ENCODE assay signal across 9 cellular contexts in the genomic region with DNA sequence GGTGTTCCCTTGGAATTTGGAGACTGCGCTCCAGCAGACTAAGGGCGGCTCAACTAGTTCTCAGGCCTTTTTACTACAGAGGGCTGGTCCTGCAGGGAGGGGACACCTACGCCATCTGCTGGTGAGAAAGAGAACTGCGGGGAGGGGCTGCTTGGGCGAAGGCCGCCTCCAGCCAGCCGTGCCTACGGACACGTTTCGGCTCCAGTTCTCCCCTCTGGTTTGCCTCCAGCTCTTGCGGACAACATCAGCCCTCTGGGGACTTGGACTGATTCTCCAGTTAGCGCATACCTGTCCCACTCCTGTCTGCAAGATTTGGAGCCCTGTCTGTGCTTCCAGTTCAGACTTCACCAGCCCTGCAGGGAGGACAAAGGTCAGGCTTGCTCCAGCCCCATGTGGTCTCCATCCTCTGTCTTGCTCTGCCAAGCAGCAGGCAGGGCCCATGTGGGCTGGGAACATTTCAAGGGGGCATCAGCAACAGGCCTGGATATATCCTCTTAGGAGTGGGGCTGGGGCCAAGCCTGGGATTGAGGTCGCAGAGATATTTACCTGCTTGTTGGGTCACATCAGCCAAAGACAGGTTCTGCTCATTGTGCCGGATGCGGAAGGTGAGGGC. TPM values are rescaled to one million over a fixed set of nuclear protein-coding genes. Genes with fewer than 3 reads are reported as not detected.
A peak's percentile ranks its signal among the peaks of the same experiment; 100 is the strongest.
DNase-seq lines count a peak whose midpoint lies in the region; ATAC-seq, FAIRE-seq and TF ChIP-seq lines count a peak whose summit lies in the region.
"Had no signal": no experiment of that assay in that cellular context is flagged by ENCODE, and none has a peak within 500 bp of the region (broad histone marks: within the 10 kb centered on the region; RNA-seq: fewer than 3 reads in every experiment).

No MANE protein-coding gene starts in this region.

- H3K27me3 Mint-ChIP-seq in type B pancreatic cell: peaks cover 73% of the 10 kb centered on the region

- no peak overlapping the region for H3K27ac ChIP-seq in MM.1S (ENCODE audit: low read length)
- H3K27ac ChIP-seq in pancreas: no peak overlapping the region

- intact Hi-C loops in pancreas (cut with DNase I): loop anchor here in 1 of 3 donors (5.0 to 10.0 kb wide), 2 partner anchors 127 to 244 kb away; a partner anchor contains a TSS

- no peaks in the 10 kb centered on the region for H3K36me3 Mint-ChIP-seq in type B pancreatic cell
- H3K36me3 Mint-ChIP-seq: activated naive CD4-positive, alpha-beta T cell treated with anti-CD3 and anti-CD28 coated beads, Interleukin-2, amount 50 U/mL, for 24 hours had no signal

- no peaks in the 10 kb centered on the region for H3K79me2 ChIP-seq in MM.1S (ENCODE audit: low read length)

- no peak overlapping the region for H3K27ac Mint-ChIP-seq in type B pancreatic cell

- in situ Hi-C loops in Caki2 (cut with HindIII; ENCODE audit: low pct_unique_long_range_greater_than_20kb, low sequenced_read_pairs): no loop called here

- WGBS in pancreas, 2 donors: 19% methylated on average over 15 of the region's 15 CpGs

- no peaks in the 10 kb centered on the region for H4K20me1 ChIP-seq in MM.1S (ENCODE audit: insufficient read depth, low read length)

- peak overlapping the region; percentile 20; the same call in 1 of the 2 replicates for H3K4me2 ChIP-seq in MM.1S (ENCODE audit: low read depth, low read length)

- DNase-seq in Caki2 (ENCODE audit: low read depth): peak; percentile 71
- DNase-seq in MM.1S: peak; percentile 77
- DNase-seq in SK-N-DZ (ENCODE audit: low spot score): peak; percentile 74
- peak; percentile 80 to 94 (median 82) for DNase-seq in activated naive CD4-positive, alpha-beta T cell (lab: John Stamatoyannopoulos, UW)
- peak; percentile 82 for DNase-seq in globus pallidus (ENCODE audit: low spot score)
- peak; percentile 80 to 97 (median 92) for DNase-seq in pancreas
- peak; percentile 92 for DNase-seq in type B pancreatic cell (ENCODE audit: extremely low spot score, unreplicated experiment)

- ATAC-seq in GM21576 (IDR thresholded peaks at IDR 0.05; ENCODE audit: unreplicated experiment) (peak; percentile 57), pancreas (peak; percentile 57 to 86 (median 80))

- 0 out of 2 replicates have a peak overlapping the region, but pooled peaks have one; percentile 5 for H2AFZ ChIP-seq in MM.1S (ENCODE audit: low read length)

- H3K9ac ChIP-seq in MM.1S (ENCODE audit: low read length): no peak overlapping the region

- TF ChIP-seq CTCF in MM.1S (IDR thresholded peaks at IDR 0.05; ENCODE audit: low read length): peak; percentile 96
- TF ChIP-seq CTCF in pancreas (IDR thresholded peaks at IDR 0.05): peak; percentile 99 to 100 (median 99)
- peak; percentile 89 for TF ChIP-seq CTCF in type B pancreatic cell (conservative IDR thresholded peaks at IDR 0.05)

- no peak overlapping the region for H3K4me3 Mint-ChIP-seq in type B pancreatic cell
- H3K4me3 Mint-ChIP-seq: activated naive CD4-positive, alpha-beta T cell treated with anti-CD3 and anti-CD28 coated beads, Interleukin-2, amount 50 U/mL, for 24 hours had no signal

- peaks cover 21% of the 10 kb centered on the region for H3K4me1 ChIP-seq in MM.1S (ENCODE audit: low read length)
- no peaks in the 10 kb centered on the region for H3K4me1 ChIP-seq in pancreas

- H3K36me3 ChIP-seq in MM.1S (replicated peaks; ENCODE audit: insufficient read depth, low read length): no peaks in the 10 kb centered on the region
- no peaks in the 10 kb centered on the region for H3K36me3 ChIP-seq in pancreas

- no peaks in the 10 kb centered on the region for H3K4me1 Mint-ChIP-seq in type B pancreatic cell (ENCODE audit: unreplicated experiment)

- H3K9me2 ChIP-seq in MM.1S (replicated peaks; ENCODE audit: insufficient read depth, low read length): no peaks in the 10 kb centered on the region

- no peaks in the 10 kb centered on the region for H3K9me3 Mint-ChIP-seq in type B pancreatic cell
- H3K9me3 Mint-ChIP-seq: activated naive CD4-positive, alpha-beta T cell treated with anti-CD3 and anti-CD28 coated beads, Interleukin-2, amount 50 U/mL, for 24 hours had no signal

- peaks cover 10% of the 10 kb centered on the region; the same call in 1 of the 2 replicates for H3F3A ChIP-seq in MM.1S (ENCODE audit: insufficient read depth, low read length)

- H3K9me3 ChIP-seq in MM.1S (replicated peaks; ENCODE audit: insufficient read depth, low read length) (no peaks in the 10 kb centered on the region), pancreas (no peaks in the 10 kb centered on the region)

- no peak overlapping the region for H3K4me3 ChIP-seq in MM.1S (ENCODE audit: low read length)
- H3K4me3 ChIP-seq in pancreas: no peak overlapping the region

- no peak for FAIRE-seq in pancreas (lab: Jason Lieb, UNC)

- H3K27me3 ChIP-seq in MM.1S (replicated peaks; ENCODE audit: insufficient read depth, low read length): peaks cover 40% of the 10 kb centered on the region
- H3K27me3 ChIP-seq in pancreas: no peaks in the 10 kb centered on the region

RNA-seq across cellular contexts. Expression of a gene that starts 10.3 kb away (rescaled TPM):
- not detected in 2 replicates for total RNA-seq in Caki2 (2014; rRNA removed; shearing (Covaris generic); ENCODE audit: low replicate concordance)
- 21.3 and 24.8 TPM in 2 replicates for polyA plus RNA-seq in SK-N-DZ (2014; cell fraction: cytosol; rRNA removed)
- polyA plus RNA-seq in SK-N-DZ (2014; cell fraction: nucleus; rRNA removed): 43.6 and 81.2 TPM in 2 replicates
- 10 to 100 TPM in 4 of 6 donors, 1 to 10 TPM in 2; 6.3 to 81.7 (median 23.7) TPM for total RNA-seq in pancreas
- polyA plus RNA-seq in pancreas: 100 to 1,000 TPM in 1 of 2 donors, 10 to 100 TPM in 1; 58.3 to 220 TPM
- total RNA-seq in type B pancreatic cell (ENCODE audit: low replicate concordance): 17.5 and 35.6 TPM in 2 replicates

RNA-seq across cellular contexts. Expression of a gene that starts 19.7 kb away (rescaled TPM):
- 17.0 and 50.6 TPM in 2 replicates for total RNA-seq in Caki2 (2014; rRNA removed; shearing (Covaris generic); ENCODE audit: low replicate concordance)
- polyA plus RNA-seq in SK-N-DZ (2014; cell fraction: cytosol; rRNA removed): 30.2 and 51.8 TPM in 2 replicates
- polyA plus RNA-seq in SK-N-DZ (2014; cell fraction: nucleus; rRNA removed): 68.1 and 77.5 TPM in 2 replicates
- total RNA-seq in pancreas (10 to 100 TPM; 44.5 to 66.7 (median 60.8) TPM), type B pancreatic cell (ENCODE audit: low replicate concordance) (68.5 and 109 TPM in 2 replicates)
- polyA plus RNA-seq in pancreas: 10 to 100 TPM; 82.3 to 96.3 TPM

RNA-seq across cellular contexts. Expression of a gene that starts 33.7 kb away (rescaled TPM):
- total RNA-seq in Caki2 (2014; rRNA removed; shearing (Covaris generic); ENCODE audit: low replicate concordance): not detected in 2 replicates
- polyA plus RNA-seq in SK-N-DZ (2014; cell fraction: cytosol; rRNA removed): not detected in 2 replicates
- polyA plus RNA-seq in SK-N-DZ (2014; cell fraction: nucleus; rRNA removed): not detected in 2 replicates
- not detected for total RNA-seq in pancreas
- polyA plus RNA-seq in pancreas: under 1 TPM in 1 of 2 donors, not detected in 1; 0.16 TPM
- total RNA-seq in type B pancreatic cell (ENCODE audit: low replicate concordance): not detected in 2 replicates

RNA-seq across cellular contexts. Expression of a gene that starts 45.1 kb away (rescaled TPM):
- 23.9 and 24.9 TPM in 2 replicates for total RNA-seq in Caki2 (2014; rRNA removed; shearing (Covaris generic); ENCODE audit: low replicate concordance)
- 13.1 and 17.9 TPM in 2 replicates for polyA plus RNA-seq in SK-N-DZ (2014; cell fraction: cytosol; rRNA removed)
- polyA plus RNA-seq in SK-N-DZ (2014; cell fraction: nucleus; rRNA removed): 9.7 and 19.0 TPM in 2 replicates
- total RNA-seq in pancreas (10 to 100 TPM; 12.2 to 19.5 (median 13.3) TPM), type B pancreatic cell (ENCODE audit: low replicate concordance) (25.4 and 81.1 TPM in 2 replicates)
- 10 to 100 TPM; 15.6 to 51.5 TPM for polyA plus RNA-seq in pancreas

RNA-seq across cellular contexts. Expression of a gene that starts 45.8 kb away (rescaled TPM):
- total RNA-seq in Caki2 (2014; rRNA removed; shearing (Covaris generic); ENCODE audit: low replicate concordance): 0.10 TPM in 1 of 2 replicates, not detected in the other
- not detected in 2 replicates for polyA plus RNA-seq in SK-N-DZ (2014; cell fraction: cytosol; rRNA removed)
- not detected in 2 replicates for polyA plus RNA-seq in SK-N-DZ (2014; cell fraction: nucleus; rRNA removed)
- total RNA-seq in pancreas (not detected), type B pancreatic cell (ENCODE audit: low replicate concordance) (not detected in 2 replicates)
- not detected for polyA plus RNA-seq in pancreas
